Comparison of ENCODE assay signal across 1 cellular context in genomic region chr12:123232472-123232806, GRCh38.
TF ChIP-seq lines count a peak whose summit lies in the region.

No MANE protein-coding gene starts in this region.

TF ChIP-seq in GM12878, 131 proteins besides CTCF, POLR2A, EP300 and RAD21:
- TF ChIP-seq IKZF1 (conservative IDR thresholded peaks at IDR 0.05) (peak; percentile 80), CHD1 (IDR thresholded peaks at IDR 0.05; ENCODE audit: low read depth, low read length) (no peak), MYC (IDR thresholded peaks at IDR 0.05; ENCODE audit: insufficient read depth, insufficient read length, insufficient replicate concordance, low read length, severe bottlenecking) (no peak), NR2C2 (IDR thresholded peaks at IDR 0.05; ENCODE audit: borderline replicate concordance, control insufficient read depth, insufficient read length, low read depth) (no peak), ZNF384 (IDR thresholded peaks at IDR 0.05; ENCODE audit: borderline replicate concordance, low read depth, low read length) (peak; percentile 69), IKZF2 (IDR thresholded peaks at IDR 0.05) (peak; percentile 82 to 83), BMI1 (IDR thresholded peaks at IDR 0.05; ENCODE audit: borderline replicate concordance) (no peak), SIX5 (IDR thresholded peaks at IDR 0.05; ENCODE audit: low read depth, low read length, severe bottlenecking) (no peak), MLLT1 (IDR thresholded peaks at IDR 0.05) (peak; percentile 62; the same call in 1 of the 2 replicates), RB1 (IDR thresholded peaks at IDR 0.05; ENCODE audit: borderline replicate concordance) (no peak; the same call in 1 of the 2 replicates), SPI1 (IDR thresholded peaks at IDR 0.05; ENCODE audit: borderline replicate concordance, insufficient read depth, low read depth, low read length) (no peak), YY1 (IDR thresholded peaks at IDR 0.05; ENCODE audit: low read depth, low read length) (0 out of 2 replicates have a peak, but pooled peaks have one; percentile 27), TCF7 (IDR thresholded peaks at IDR 0.05; ENCODE audit: borderline replicate concordance) (no peak), EED (IDR thresholded peaks at IDR 0.05; ENCODE audit: low read depth) (peak; percentile 61; the same call in 1 of the 2 replicates), ZNF274 (IDR thresholded peaks at IDR 0.05; ENCODE audit: insufficient read depth, insufficient read length) (no peak), SMARCA5 (IDR thresholded peaks at IDR 0.05) (no peak), ASH2L (IDR thresholded peaks at IDR 0.05; ENCODE audit: borderline replicate concordance, low read depth) (peak; percentile 85; the same call in 1 of the 2 replicates), SKIL (IDR thresholded peaks at IDR 0.05; ENCODE audit: low read depth, poor library complexity, severe bottlenecking) (peak; percentile 78), RUNX3 (IDR thresholded peaks at IDR 0.05; ENCODE audit: low read length) (peak; percentile 45; the same call in 1 of the 2 replicates)
- TF ChIP-seq, protein P1, sequence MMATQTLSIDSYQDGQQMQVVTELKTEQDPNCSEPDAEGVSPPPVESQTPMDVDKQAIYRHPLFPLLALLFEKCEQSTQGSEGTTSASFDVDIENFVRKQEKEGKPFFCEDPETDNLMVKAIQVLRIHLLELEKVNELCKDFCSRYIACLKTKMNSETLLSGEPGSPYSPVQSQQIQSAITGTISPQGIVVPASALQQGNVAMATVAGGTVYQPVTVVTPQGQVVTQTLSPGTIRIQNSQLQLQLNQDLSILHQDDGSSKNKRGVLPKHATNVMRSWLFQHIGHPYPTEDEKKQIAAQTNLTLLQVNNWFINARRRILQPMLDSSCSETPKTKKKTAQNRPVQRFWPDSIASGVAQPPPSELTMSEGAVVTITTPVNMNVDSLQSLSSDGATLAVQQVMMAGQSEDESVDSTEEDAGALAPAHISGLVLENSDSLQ (IDR thresholded peaks at IDR 0.05): no peak
- TF ChIP-seq, protein P2, sequence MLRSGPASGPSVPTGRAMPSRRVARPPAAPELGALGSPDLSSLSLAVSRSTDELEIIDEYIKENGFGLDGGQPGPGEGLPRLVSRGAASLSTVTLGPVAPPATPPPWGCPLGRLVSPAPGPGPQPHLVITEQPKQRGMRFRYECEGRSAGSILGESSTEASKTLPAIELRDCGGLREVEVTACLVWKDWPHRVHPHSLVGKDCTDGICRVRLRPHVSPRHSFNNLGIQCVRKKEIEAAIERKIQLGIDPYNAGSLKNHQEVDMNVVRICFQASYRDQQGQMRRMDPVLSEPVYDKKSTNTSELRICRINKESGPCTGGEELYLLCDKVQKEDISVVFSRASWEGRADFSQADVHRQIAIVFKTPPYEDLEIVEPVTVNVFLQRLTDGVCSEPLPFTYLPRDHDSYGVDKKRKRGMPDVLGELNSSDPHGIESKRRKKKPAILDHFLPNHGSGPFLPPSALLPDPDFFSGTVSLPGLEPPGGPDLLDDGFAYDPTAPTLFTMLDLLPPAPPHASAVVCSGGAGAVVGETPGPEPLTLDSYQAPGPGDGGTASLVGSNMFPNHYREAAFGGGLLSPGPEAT (IDR thresholded peaks at IDR 0.05; ENCODE audit: low read depth): peak; percentile 70
